Comparison of ENCODE assay signal across 1 cellular context in the genomic region with DNA sequence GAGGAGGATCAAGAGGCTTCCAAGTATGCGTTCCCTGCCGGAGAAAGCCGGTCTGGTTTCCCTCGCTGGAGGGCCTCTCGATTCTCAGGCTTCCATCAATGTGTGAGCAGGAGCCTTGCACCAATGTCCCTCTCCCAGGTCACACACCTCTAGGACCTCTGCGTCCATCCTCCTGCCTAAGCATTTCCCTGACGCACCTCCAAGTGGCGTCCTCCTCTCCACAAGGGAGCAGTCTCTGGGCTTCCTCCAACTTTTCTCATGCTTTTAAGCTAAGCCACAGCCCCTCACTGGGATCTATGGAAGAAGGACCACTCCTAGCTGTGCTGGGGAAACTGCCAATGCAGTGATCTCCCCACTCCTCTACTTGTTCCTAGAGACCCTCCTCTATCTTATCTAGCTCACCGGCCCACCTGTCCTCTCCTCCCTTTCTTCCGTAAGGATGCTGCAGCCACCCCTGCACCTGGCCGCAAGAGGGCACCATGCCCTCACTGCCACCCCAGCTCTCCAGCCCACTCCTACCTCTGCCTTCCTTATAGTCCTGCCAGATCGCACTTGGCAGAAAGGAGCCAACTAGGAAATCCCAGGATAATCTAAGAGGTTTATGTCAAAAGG.
A peak's percentile ranks its signal among the peaks of the same experiment; 100 is the strongest.
TF ChIP-seq lines count a peak whose summit lies in the region.

No MANE protein-coding gene starts in this region.

TF ChIP-seq in K562, 482 proteins besides CTCF, POLR2A, EP300 and RAD21 (continued from another document):
- TF ChIP-seq, protein P1, sequence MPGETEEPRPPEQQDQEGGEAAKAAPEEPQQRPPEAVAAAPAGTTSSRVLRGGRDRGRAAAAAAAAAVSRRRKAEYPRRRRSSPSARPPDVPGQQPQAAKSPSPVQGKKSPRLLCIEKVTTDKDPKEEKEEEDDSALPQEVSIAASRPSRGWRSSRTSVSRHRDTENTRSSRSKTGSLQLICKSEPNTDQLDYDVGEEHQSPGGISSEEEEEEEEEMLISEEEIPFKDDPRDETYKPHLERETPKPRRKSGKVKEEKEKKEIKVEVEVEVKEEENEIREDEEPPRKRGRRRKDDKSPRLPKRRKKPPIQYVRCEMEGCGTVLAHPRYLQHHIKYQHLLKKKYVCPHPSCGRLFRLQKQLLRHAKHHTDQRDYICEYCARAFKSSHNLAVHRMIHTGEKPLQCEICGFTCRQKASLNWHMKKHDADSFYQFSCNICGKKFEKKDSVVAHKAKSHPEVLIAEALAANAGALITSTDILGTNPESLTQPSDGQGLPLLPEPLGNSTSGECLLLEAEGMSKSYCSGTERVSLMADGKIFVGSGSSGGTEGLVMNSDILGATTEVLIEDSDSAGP (CRISPR knock-in tag; IDR thresholded peaks at IDR 0.05): no peak
- TF ChIP-seq ZEB2 (IDR thresholded peaks at IDR 0.05) (peak; percentile 85), PCBP1 (IDR thresholded peaks at IDR 0.05; ENCODE audit: low read depth, low read length, poor library complexity, severe bottlenecking) (no peak), PHB2 (IDR thresholded peaks at IDR 0.05; ENCODE audit: low read depth) (no peak), ZFP1 (CRISPR knock-in tag; IDR thresholded peaks at IDR 0.05) (no peak), POLR2AphosphoS5 (IDR thresholded peaks at IDR 0.05; ENCODE audit: control insufficient read depth, insufficient read depth, low read depth, low read length) (no peak), ZNF134 (CRISPR knock-in tag; conservative IDR thresholded peaks at IDR 0.05) (no peak)
- TF ChIP-seq, protein P2, sequence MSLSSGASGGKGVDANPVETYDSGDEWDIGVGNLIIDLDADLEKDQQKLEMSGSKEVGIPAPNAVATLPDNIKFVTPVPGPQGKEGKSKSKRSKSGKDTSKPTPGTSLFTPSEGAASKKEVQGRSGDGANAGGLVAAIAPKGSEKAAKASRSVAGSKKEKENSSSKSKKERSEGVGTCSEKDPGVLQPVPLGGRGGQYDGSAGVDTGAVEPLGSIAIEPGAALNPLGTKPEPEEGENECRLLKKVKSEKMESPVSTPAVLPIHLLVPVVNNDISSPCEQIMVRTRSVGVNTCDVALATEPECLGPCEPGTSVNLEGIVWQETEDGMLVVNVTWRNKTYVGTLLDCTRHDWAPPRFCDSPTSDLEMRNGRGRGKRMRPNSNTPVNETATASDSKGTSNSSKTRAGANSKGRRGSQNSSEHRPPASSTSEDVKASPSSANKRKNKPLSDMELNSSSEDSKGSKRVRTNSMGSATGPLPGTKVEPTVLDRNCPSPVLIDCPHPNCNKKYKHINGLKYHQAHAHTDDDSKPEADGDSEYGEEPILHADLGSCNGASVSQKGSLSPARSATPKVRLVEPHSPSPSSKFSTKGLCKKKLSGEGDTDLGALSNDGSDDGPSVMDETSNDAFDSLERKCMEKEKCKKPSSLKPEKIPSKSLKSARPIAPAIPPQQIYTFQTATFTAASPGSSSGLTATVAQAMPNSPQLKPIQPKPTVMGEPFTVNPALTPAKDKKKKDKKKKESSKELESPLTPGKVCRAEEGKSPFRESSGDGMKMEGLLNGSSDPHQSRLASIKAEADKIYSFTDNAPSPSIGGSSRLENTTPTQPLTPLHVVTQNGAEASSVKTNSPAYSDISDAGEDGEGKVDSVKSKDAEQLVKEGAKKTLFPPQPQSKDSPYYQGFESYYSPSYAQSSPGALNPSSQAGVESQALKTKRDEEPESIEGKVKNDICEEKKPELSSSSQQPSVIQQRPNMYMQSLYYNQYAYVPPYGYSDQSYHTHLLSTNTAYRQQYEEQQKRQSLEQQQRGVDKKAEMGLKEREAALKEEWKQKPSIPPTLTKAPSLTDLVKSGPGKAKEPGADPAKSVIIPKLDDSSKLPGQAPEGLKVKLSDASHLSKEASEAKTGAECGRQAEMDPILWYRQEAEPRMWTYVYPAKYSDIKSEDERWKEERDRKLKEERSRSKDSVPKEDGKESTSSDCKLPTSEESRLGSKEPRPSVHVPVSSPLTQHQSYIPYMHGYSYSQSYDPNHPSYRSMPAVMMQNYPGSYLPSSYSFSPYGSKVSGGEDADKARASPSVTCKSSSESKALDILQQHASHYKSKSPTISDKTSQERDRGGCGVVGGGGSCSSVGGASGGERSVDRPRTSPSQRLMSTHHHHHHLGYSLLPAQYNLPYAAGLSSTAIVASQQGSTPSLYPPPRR (CRISPR knock-in tag; IDR thresholded peaks at IDR 0.05; ENCODE audit: borderline replicate concordance): no peak
- TF ChIP-seq, protein P3, sequence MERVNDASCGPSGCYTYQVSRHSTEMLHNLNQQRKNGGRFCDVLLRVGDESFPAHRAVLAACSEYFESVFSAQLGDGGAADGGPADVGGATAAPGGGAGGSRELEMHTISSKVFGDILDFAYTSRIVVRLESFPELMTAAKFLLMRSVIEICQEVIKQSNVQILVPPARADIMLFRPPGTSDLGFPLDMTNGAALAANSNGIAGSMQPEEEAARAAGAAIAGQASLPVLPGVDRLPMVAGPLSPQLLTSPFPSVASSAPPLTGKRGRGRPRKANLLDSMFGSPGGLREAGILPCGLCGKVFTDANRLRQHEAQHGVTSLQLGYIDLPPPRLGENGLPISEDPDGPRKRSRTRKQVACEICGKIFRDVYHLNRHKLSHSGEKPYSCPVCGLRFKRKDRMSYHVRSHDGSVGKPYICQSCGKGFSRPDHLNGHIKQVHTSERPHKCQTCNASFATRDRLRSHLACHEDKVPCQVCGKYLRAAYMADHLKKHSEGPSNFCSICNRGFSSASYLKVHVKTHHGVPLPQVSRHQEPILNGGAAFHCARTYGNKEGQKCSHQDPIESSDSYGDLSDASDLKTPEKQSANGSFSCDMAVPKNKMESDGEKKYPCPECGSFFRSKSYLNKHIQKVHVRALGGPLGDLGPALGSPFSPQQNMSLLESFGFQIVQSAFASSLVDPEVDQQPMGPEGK (CRISPR knock-in tag; IDR thresholded peaks at IDR 0.05; ENCODE audit: borderline replicate concordance): no peak
